22 cellular contexts compared by ENCODE assay signal in the genomic region with DNA sequence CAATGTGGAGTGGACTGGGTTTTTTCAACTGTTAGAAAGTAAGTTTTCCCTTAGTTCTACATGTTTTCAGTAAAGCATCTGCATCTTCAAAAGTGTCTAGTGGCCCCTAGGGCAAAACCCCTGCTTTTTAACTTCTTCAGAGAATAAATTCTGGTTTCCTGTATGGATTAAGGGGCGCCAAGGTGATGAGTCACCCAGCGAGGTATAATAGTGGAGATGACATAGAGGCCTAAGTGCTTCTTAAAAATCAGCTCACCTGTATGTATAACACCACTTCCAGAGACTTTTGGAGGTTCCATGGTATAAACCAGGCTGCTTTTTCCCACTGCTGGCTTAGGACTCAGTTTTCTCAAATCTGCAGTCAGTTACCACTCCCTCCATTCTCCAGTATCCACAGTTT.
DNase-seq lines count a peak whose midpoint lies in the region; ATAC-seq, FAIRE-seq and TF ChIP-seq lines count a peak whose summit lies in the region.
"Had no signal": no experiment of that assay in that cellular context is flagged by ENCODE, and none has a peak within 500 bp of the region (broad histone marks: within the 10 kb centered on the region; RNA-seq: fewer than 3 reads in every experiment).

No MANE protein-coding gene starts in this region.

- no peak overlapping the region for H3K4me3 Mint-ChIP-seq in GM23338
- H3K4me3 Mint-ChIP-seq: B cell; CD4-positive, CD25-positive, alpha-beta regulatory T cell; CD8-positive, alpha-beta memory T cell; H9 had no signal

- H4K20me1 ChIP-seq in GM23338 (replicated peaks; ENCODE audit: insufficient read depth), result no peaks in the 10 kb centered on the region
- H4K20me1 ChIP-seq: BLaER1 treated with 17β-estradiol and CSF1 and Interleukin-3, amounts not matched to agents 10 nM and 100 nM had no signal

- H3K4me2 ChIP-seq in A549 (no peak overlapping the region), GM23338 (peak overlapping the region; percentile 47; the same call in 1 of the 2 replicates)
- H3K4me2 ChIP-seq: BLaER1 treated with 17β-estradiol and CSF1 and Interleukin-3, amounts not matched to agents 10 nM and 100 nM had no signal

- H3K27ac Mint-ChIP-seq in GM23338, result no peak overlapping the region
- H3K27ac Mint-ChIP-seq: B cell; CD4-positive, CD25-positive, alpha-beta regulatory T cell; CD8-positive, alpha-beta memory T cell; H9 had no signal

- H3K9me2 ChIP-seq in GM23338 (ENCODE audit: insufficient read depth), result no peaks in the 10 kb centered on the region; the same call in 1 of the 2 replicates

- DNase-seq in A549 (ENCODE audit: low read depth in 1 of 2, low spot score in 1 of 2), result no peak
- no peak for DNase-seq in GM23338 (ENCODE audit: low spot score)
- DNase-seq in RWPE2 (ENCODE audit: low spot score), result no peak
- peak; percentile 63 for DNase-seq in islet precursor cell
- DNase-seq in occipital lobe (lab: John Stamatoyannopoulos, UW), result no peak
- DNase-seq in cortex of kidney (lab: John Stamatoyannopoulos, UW), result no peak
- DNase-seq in head of caudate nucleus, result no peak
- DNase-seq: 8988T; CD4-positive, CD25-positive, alpha-beta regulatory T cell; CD8-positive, alpha-beta memory T cell; COR-L47; DMS 273 treated with DMSO at 0.1 percent for 48 hours; DMS53; DND-41; GDM1; GOT3; H9 had no signal

- H3K27ac ChIP-seq in A549 (no peak overlapping the region), GM23338 (ENCODE audit: low read depth) (no peak overlapping the region), RWPE2 (ENCODE audit: poor library complexity, severe bottlenecking) (no peak overlapping the region)
- H3K27ac ChIP-seq: BLaER1 treated with 17β-estradiol and CSF1 and Interleukin-3, amounts not matched to agents 10 nM and 100 nM; HL-60 had no signal

- no peak for ATAC-seq in A549
- no peak for ATAC-seq in GM23338
- ATAC-seq in RWPE2 (ENCODE audit: low read depth), result peak; percentile 12; the same call in 1 of the 3 replicates

- TF ChIP-seq CTCF in A549 (IDR thresholded peaks at IDR 0.05) (no peak), GM23338 (conservative IDR thresholded peaks at IDR 0.05; ENCODE audit: low read depth in 2 of 2) (no peak), RWPE2 (IDR thresholded peaks at IDR 0.05; ENCODE audit: poor library complexity, severe bottlenecking) (no peak)

- H3K36me3 ChIP-seq in GM23338 (ENCODE audit: insufficient read depth) (no peaks in the 10 kb centered on the region), RWPE2 (ENCODE audit: low read depth) (no peaks in the 10 kb centered on the region)
- H3K36me3 ChIP-seq: BLaER1 treated with 17β-estradiol and CSF1 and Interleukin-3, amounts not matched to agents 10 nM and 100 nM had no signal

- no peak for TF ChIP-seq RAD21 in A549 (conservative IDR thresholded peaks at IDR 0.05 in 1 of 2, IDR thresholded peaks at IDR 0.05 in 1 of 2)

- peaks cover 7% of the 10 kb centered on the region for H3K36me3 Mint-ChIP-seq in GM23338 (ENCODE audit: low read depth)
- H3K36me3 Mint-ChIP-seq: CD4-positive, CD25-positive, alpha-beta regulatory T cell; CD8-positive, alpha-beta memory T cell had no signal

- H3K27me3 ChIP-seq in GM23338 (ENCODE audit: insufficient read depth) (no peaks in the 10 kb centered on the region), RWPE2 (ENCODE audit: insufficient read depth, poor library complexity, severe bottlenecking) (no peaks in the 10 kb centered on the region)
- H3K27me3 ChIP-seq: BLaER1 treated with 17β-estradiol and CSF1 and Interleukin-3, amounts not matched to agents 10 nM and 100 nM had no signal

- no peak for FAIRE-seq in A549 (lab: Jason Lieb, UNC)
- FAIRE-seq: GM12892, GM18507 had no signal

- WGBS in A549 (ENCODE audit: missing lambda C conversion rate), result 12% methylated on average over 2 of the region's 2 CpGs

- no peak for TF ChIP-seq POLR2A in A549 (IDR thresholded peaks at IDR 0.05; ENCODE audit: low read length)

- H3K9me3 Mint-ChIP-seq in GM23338, result peaks cover 7% of the 10 kb centered on the region; the same call in 2 of the 3 replicates

- H3K27me3 Mint-ChIP-seq in GM23338 (ENCODE audit: insufficient read depth, low read depth, poor library complexity), result no peaks in the 10 kb centered on the region

- CTCF ChIA-PET in A549 (lab: Yijun Ruan, JAX), result no interaction called here

- no peak for TF ChIP-seq EP300 in A549 (IDR thresholded peaks at IDR 0.05)

- H3K4me1 ChIP-seq in A549 (no peaks in the 10 kb centered on the region), GM23338 (ENCODE audit: insufficient read depth) (peaks cover 10% of the 10 kb centered on the region; the same call in 1 of the 2 replicates), RWPE2 (ENCODE audit: insufficient read depth, poor library complexity, severe bottlenecking) (no peaks in the 10 kb centered on the region)
- H3K4me1 ChIP-seq: BLaER1 treated with 17β-estradiol and CSF1 and Interleukin-3, amounts not matched to agents 10 nM and 100 nM had no signal

- intact Hi-C loops in head of caudate nucleus (cut with DNase I), result no loop called here

- no peak overlapping the region for H2AFZ ChIP-seq in GM23338

- H3K9me3 ChIP-seq in A549 (peaks cover 3% of the 10 kb centered on the region; the same call in 1 of the 3 replicates), RWPE2 (ENCODE audit: severe bottlenecking) (no peaks in the 10 kb centered on the region)

- no peaks in the 10 kb centered on the region for H3F3A ChIP-seq in GM23338 (replicated peaks; ENCODE audit: low read depth)

- H3K4me3 ChIP-seq in A549 (no peak overlapping the region), GM23338 (no peak overlapping the region), RWPE2 (ENCODE audit: severe bottlenecking) (no peak overlapping the region)
- H3K4me3 ChIP-seq: BLaER1 treated with 17β-estradiol and CSF1 and Interleukin-3, amounts not matched to agents 10 nM and 100 nM had no signal

- H3K79me2 ChIP-seq in GM23338 (replicated peaks; ENCODE audit: insufficient read depth), result no peaks in the 10 kb centered on the region

- H3K4me1 Mint-ChIP-seq in GM23338, result peaks cover 10% of the 10 kb centered on the region; the same call in 2 of the 3 replicates
- H3K4me1 Mint-ChIP-seq: B cell; CD4-positive, CD25-positive, alpha-beta regulatory T cell; CD8-positive, alpha-beta memory T cell had no signal

- POLR2A ChIA-PET in A549 (lab: Yijun Ruan, JAX), result no interaction called here

TF ChIP-seq in A549, 52 proteins besides CTCF, POLR2A, EP300 and RAD21 (continues in another document):
- TF ChIP-seq, protein P1, sequence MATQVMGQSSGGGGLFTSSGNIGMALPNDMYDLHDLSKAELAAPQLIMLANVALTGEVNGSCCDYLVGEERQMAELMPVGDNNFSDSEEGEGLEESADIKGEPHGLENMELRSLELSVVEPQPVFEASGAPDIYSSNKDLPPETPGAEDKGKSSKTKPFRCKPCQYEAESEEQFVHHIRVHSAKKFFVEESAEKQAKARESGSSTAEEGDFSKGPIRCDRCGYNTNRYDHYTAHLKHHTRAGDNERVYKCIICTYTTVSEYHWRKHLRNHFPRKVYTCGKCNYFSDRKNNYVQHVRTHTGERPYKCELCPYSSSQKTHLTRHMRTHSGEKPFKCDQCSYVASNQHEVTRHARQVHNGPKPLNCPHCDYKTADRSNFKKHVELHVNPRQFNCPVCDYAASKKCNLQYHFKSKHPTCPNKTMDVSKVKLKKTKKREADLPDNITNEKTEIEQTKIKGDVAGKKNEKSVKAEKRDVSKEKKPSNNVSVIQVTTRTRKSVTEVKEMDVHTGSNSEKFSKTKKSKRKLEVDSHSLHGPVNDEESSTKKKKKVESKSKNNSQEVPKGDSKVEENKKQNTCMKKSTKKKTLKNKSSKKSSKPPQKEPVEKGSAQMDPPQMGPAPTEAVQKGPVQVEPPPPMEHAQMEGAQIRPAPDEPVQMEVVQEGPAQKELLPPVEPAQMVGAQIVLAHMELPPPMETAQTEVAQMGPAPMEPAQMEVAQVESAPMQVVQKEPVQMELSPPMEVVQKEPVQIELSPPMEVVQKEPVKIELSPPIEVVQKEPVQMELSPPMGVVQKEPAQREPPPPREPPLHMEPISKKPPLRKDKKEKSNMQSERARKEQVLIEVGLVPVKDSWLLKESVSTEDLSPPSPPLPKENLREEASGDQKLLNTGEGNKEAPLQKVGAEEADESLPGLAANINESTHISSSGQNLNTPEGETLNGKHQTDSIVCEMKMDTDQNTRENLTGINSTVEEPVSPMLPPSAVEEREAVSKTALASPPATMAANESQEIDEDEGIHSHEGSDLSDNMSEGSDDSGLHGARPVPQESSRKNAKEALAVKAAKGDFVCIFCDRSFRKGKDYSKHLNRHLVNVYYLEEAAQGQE (IDR thresholded peaks at IDR 0.05), result no peak
- no peak for TF ChIP-seq HES2 (IDR thresholded peaks at IDR 0.05)

TF ChIP-seq in GM23338, 12 proteins besides CTCF, POLR2A, EP300 and RAD21 (continues in another document):
- no peak for TF ChIP-seq ZNF331 (CRISPR knock-in tag; IDR thresholded peaks at IDR 0.05; ENCODE audit: low read depth)
- no peak for TF ChIP-seq EZH2phosphoT487 (IDR thresholded peaks at IDR 0.05; ENCODE audit: unreplicated experiment)
- no peak for TF ChIP-seq EZH2 (IDR thresholded peaks at IDR 0.05; ENCODE audit: low read depth, unreplicated experiment)
- TF ChIP-seq JUNB (IDR thresholded peaks at IDR 0.05; ENCODE audit: unreplicated experiment), result no peak
- TF ChIP-seq CREB1 (CRISPR knock-in tag; IDR thresholded peaks at IDR 0.05; ENCODE audit: low read depth), result no peak
- TF ChIP-seq POLR2AphosphoS5 (IDR thresholded peaks at IDR 0.05; ENCODE audit: low read depth), result no peak
